In genomic region chr5:121171834-121172233, GRCh38 we compare ENCODE assay signal across 2 cellular contexts.
TF ChIP-seq lines count a peak whose summit lies in the region.

No MANE protein-coding gene starts in this region.

TF ChIP-seq in SK-N-SH, 30 proteins besides CTCF, POLR2A, EP300 and RAD21 (continued from another document):
- TF ChIP-seq, protein P1, sequence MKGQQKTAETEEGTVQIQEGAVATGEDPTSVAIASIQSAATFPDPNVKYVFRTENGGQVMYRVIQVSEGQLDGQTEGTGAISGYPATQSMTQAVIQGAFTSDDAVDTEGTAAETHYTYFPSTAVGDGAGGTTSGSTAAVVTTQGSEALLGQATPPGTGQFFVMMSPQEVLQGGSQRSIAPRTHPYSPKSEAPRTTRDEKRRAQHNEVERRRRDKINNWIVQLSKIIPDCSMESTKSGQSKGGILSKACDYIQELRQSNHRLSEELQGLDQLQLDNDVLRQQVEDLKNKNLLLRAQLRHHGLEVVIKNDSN (IDR thresholded peaks at IDR 0.05; ENCODE audit: borderline replicate concordance, low read depth) = no peak
- TF ChIP-seq, protein P2, sequence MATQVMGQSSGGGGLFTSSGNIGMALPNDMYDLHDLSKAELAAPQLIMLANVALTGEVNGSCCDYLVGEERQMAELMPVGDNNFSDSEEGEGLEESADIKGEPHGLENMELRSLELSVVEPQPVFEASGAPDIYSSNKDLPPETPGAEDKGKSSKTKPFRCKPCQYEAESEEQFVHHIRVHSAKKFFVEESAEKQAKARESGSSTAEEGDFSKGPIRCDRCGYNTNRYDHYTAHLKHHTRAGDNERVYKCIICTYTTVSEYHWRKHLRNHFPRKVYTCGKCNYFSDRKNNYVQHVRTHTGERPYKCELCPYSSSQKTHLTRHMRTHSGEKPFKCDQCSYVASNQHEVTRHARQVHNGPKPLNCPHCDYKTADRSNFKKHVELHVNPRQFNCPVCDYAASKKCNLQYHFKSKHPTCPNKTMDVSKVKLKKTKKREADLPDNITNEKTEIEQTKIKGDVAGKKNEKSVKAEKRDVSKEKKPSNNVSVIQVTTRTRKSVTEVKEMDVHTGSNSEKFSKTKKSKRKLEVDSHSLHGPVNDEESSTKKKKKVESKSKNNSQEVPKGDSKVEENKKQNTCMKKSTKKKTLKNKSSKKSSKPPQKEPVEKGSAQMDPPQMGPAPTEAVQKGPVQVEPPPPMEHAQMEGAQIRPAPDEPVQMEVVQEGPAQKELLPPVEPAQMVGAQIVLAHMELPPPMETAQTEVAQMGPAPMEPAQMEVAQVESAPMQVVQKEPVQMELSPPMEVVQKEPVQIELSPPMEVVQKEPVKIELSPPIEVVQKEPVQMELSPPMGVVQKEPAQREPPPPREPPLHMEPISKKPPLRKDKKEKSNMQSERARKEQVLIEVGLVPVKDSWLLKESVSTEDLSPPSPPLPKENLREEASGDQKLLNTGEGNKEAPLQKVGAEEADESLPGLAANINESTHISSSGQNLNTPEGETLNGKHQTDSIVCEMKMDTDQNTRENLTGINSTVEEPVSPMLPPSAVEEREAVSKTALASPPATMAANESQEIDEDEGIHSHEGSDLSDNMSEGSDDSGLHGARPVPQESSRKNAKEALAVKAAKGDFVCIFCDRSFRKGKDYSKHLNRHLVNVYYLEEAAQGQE (IDR thresholded peaks at IDR 0.05; ENCODE audit: low read depth, low read length) = no peak
- TF ChIP-seq GABPA (IDR thresholded peaks at IDR 0.05; ENCODE audit: low read depth) (no peak), FOSL2 (IDR thresholded peaks at IDR 0.05; ENCODE audit: borderline replicate concordance, low read depth) (no peak), POLR2AphosphoS5 (IDR thresholded peaks at IDR 0.05; ENCODE audit: low read depth, low read length) (no peak), PBX3 (IDR thresholded peaks at IDR 0.05) (no peak), JUND (IDR thresholded peaks at IDR 0.05) (no peak), TAF1 (IDR thresholded peaks at IDR 0.05; ENCODE audit: borderline replicate concordance, low read depth, low read length) (no peak), FOXJ3 (CRISPR knock-in tag; IDR thresholded peaks at IDR 0.05) (no peak), SIN3A (IDR thresholded peaks at IDR 0.05; ENCODE audit: borderline replicate concordance, low read depth, low read length) (no peak), CHD2 (IDR thresholded peaks at IDR 0.05; ENCODE audit: low read length, partially characterized antibody) (no peak), TCF12 (IDR thresholded peaks at IDR 0.05) (no peak)
- TF ChIP-seq, protein P3, sequence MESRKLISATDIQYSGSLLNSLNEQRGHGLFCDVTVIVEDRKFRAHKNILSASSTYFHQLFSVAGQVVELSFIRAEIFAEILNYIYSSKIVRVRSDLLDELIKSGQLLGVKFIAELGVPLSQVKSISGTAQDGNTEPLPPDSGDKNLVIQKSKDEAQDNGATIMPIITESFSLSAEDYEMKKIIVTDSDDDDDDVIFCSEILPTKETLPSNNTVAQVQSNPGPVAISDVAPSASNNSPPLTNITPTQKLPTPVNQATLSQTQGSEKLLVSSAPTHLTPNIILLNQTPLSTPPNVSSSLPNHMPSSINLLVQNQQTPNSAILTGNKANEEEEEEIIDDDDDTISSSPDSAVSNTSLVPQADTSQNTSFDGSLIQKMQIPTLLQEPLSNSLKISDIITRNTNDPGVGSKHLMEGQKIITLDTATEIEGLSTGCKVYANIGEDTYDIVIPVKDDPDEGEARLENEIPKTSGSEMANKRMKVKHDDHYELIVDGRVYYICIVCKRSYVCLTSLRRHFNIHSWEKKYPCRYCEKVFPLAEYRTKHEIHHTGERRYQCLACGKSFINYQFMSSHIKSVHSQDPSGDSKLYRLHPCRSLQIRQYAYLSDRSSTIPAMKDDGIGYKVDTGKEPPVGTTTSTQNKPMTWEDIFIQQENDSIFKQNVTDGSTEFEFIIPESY (IDR thresholded peaks at IDR 0.05; ENCODE audit: borderline replicate concordance, low read depth) = no peak

TF ChIP-seq in H1, 55 proteins besides CTCF, POLR2A, EP300 and RAD21 (continued from another document):
- TF ChIP-seq FOSL1 (IDR thresholded peaks at IDR 0.05; ENCODE audit: insufficient read depth, low read depth, low read length) (no peak), TAF7 (optimal IDR thresholded peaks at IDR 0.05; ENCODE audit: borderline replicate concordance, low read depth, low read length) (no peak), CBX8 (IDR thresholded peaks at IDR 0.05; ENCODE audit: borderline replicate concordance, low read depth, low read length) (no peak), CHD7 (IDR thresholded peaks at IDR 0.05; ENCODE audit: insufficient replicate concordance, low read length) (no peak), CBX5 (IDR thresholded peaks at IDR 0.05; ENCODE audit: low read depth, low read length) (no peak), EGR1 (IDR thresholded peaks at IDR 0.05; ENCODE audit: borderline replicate concordance, low read depth, low read length) (no peak), KDM5A (IDR thresholded peaks at IDR 0.05; ENCODE audit: low read length) (no peak), SRF (IDR thresholded peaks at IDR 0.05; ENCODE audit: low read depth, low read length) (no peak), E2F6 (IDR thresholded peaks at IDR 0.05) (no peak), SIX5 (IDR thresholded peaks at IDR 0.05; ENCODE audit: low read depth, low read length) (no peak), HDAC6 (IDR thresholded peaks at IDR 0.05; ENCODE audit: low read depth, low read length) (no peak), GABPA (IDR thresholded peaks at IDR 0.05; ENCODE audit: borderline replicate concordance, insufficient read depth, low read length) (no peak), ZNF274 (IDR thresholded peaks at IDR 0.05; ENCODE audit: borderline replicate concordance, extremely low read depth, low read length) (no peak)
TF ChIP-seq in H1: peak in this region for 0.
